In the genomic region with DNA sequence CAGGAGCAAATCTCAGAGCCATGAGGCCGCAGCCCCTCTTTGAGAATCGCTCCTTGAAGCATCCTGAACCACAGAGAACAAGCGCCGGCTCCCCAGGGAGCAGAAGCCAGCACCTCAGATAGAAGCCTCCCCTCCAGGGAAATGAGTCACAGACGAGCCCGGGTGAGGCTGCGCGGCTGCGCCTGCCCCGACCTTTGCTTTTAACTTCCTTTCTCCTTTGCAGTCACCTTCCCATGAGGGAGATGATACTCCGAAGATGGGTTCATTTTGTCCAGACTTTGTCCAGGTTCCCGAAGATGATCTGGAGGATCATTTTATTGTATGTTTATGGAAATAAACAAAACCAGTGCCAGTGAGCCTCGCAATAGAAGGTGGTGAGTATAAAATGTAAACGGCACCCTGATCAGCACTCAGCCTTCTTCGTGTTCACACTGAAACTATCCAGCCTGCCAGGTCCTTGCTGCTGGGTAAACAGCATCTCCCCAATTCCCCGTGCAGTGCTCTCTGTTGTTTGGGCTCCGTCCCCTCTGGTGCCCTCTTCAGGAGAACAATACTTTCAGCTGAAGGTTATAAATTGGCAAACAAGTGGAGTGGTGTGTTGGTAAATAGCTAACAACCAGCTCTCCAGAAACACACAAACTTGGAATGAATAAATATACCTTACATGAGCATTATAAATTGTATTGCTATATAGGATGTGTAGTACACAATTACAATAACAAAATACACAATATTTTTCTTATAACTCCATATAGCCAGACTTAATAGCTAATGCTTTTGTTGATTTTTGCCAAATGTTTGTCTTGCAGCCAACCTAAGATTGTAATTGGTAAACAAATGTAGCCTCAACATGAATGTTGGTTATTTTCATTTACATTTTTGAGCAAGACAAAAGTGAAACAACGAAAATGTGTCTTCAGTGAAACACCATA, we compare ENCODE assay signal across 8 cellular contexts. TPM values are rescaled to one million over a fixed set of nuclear protein-coding genes. Genes with fewer than 3 reads are reported as not detected.
DNase-seq lines count a peak whose midpoint lies in the region; ATAC-seq, FAIRE-seq and TF ChIP-seq lines count a peak whose summit lies in the region.

No MANE protein-coding gene starts in this region.

- TF ChIP-seq RAD21 in A549 (conservative IDR thresholded peaks at IDR 0.05 in 1 of 2, IDR thresholded peaks at IDR 0.05 in 1 of 2) = peak; percentile 50 to 58

- H3K27ac Mint-ChIP-seq in T-helper 2 cell treated with Interferon-gamma antibody and Interleukin-4, amounts not matched to agents 5 μg/mL and 100 μg/mL, for 36 hours = peak overlapping the region; percentile 82
- peak overlapping the region; percentile 26 to 83 (median 68) for H3K27ac Mint-ChIP-seq in immature natural killer cell

- peak overlapping the region; percentile 85 for H3K4me2 ChIP-seq in A549

- WGBS in A549 (ENCODE audit: missing lambda C conversion rate) = 2% methylated on average over 18 of the region's 18 CpGs

- POLR2A ChIA-PET in A549 (lab: Yijun Ruan, JAX) = interaction anchor here (1.1 kb wide), 1 partner anchor 218 kb away, joined by 3 read pairs; no protein-coding TSS in a partner anchor

- H3K4me3 Mint-ChIP-seq in T-helper 2 cell treated with Interferon-gamma antibody and Interleukin-4, amounts not matched to agents 5 μg/mL and 100 μg/mL, for 36 hours = peak overlapping the region; percentile 90
- H3K4me3 Mint-ChIP-seq in immature natural killer cell = peak overlapping the region; percentile 80 to 88 (median 85)

- DNase-seq in A549 (ENCODE audit: low read depth in 1 of 2, low spot score in 1 of 2) (peak; percentile 70 to 72), NCI-H1417 treated with DMSO at 0.1 percent for 48 hours (lab: John Stamatoyannopoulos, UW) (peak; percentile 78), T47D (ENCODE audit: low read depth in 1 of 2, low spot score in 1 of 2) (peak; percentile 48 to 77), immature natural killer cell (peak in 2 of 3 donors; percentile 32 to 46)
- DNase-seq in T-helper 2 cell treated with Interferon-gamma antibody and Interleukin-4, amounts not matched to agents 5 μg/mL and 100 μg/mL, for 36 hours (ENCODE audit: low spot score) = peak; percentile 66
- peak; percentile 34 to 50 (median 49) for DNase-seq in stimulated activated CD4-positive, alpha-beta T cell treated with anti-CD3 and anti-CD28 coated beads, Interleukin-12 subunit alpha, Interleukin-12 subunit beta, amount 100 ng/mL, for 48 hours (ENCODE audit: low read depth in 2 of 3, low spot score in 1 of 3)

- TF ChIP-seq EP300 in A549 (IDR thresholded peaks at IDR 0.05) = no peak

- no peaks in the 10 kb centered on the region for H3K9me3 ChIP-seq in A549

- no peak for FAIRE-seq in A549 (lab: Jason Lieb, UNC)

- no peaks in the 10 kb centered on the region for H3K9me3 Mint-ChIP-seq in T-helper 2 cell treated with Interferon-gamma antibody and Interleukin-4, amounts not matched to agents 5 μg/mL and 100 μg/mL, for 36 hours
- H3K9me3 Mint-ChIP-seq in immature natural killer cell = no peaks in the 10 kb centered on the region

- H3K27me3 Mint-ChIP-seq in T-helper 2 cell treated with Interferon-gamma antibody and Interleukin-4, amounts not matched to agents 5 μg/mL and 100 μg/mL, for 36 hours (ENCODE audit: low read depth) = peaks cover 17% of the 10 kb centered on the region
- H3K27me3 Mint-ChIP-seq in immature natural killer cell (ENCODE audit: low read depth in 3 of 3) = peaks cover 9 to 23% (median 14%) of the 10 kb centered on the region in 3 donors

- peak; percentile 58 for TF ChIP-seq CTCF in A549 (IDR thresholded peaks at IDR 0.05)

- peak; percentile 92 to 95 for ATAC-seq in A549
- peak; percentile 84 for ATAC-seq in GM18502 (IDR thresholded peaks at IDR 0.05; ENCODE audit: poor library complexity, unreplicated experiment)
- ATAC-seq in HG02870 (IDR thresholded peaks at IDR 0.05; ENCODE audit: unreplicated experiment) = peak; percentile 61

- CTCF ChIA-PET in A549 (lab: Yijun Ruan, JAX) = interaction anchor here (0.6 to 2.9 kb wide), 10 partner anchors 10 to 305 kb away, joined by 3 to 17 read pairs (median 3); no protein-coding TSS in a partner anchor

- H3K4me1 Mint-ChIP-seq in T-helper 2 cell treated with Interferon-gamma antibody and Interleukin-4, amounts not matched to agents 5 μg/mL and 100 μg/mL, for 36 hours (ENCODE audit: low read depth) = peaks cover 35% of the 10 kb centered on the region
- peaks cover 50 to 51% of the 10 kb centered on the region in 2 donors for H3K4me1 Mint-ChIP-seq in immature natural killer cell

- no peaks in the 10 kb centered on the region for H3K36me3 Mint-ChIP-seq in T-helper 2 cell treated with Interferon-gamma antibody and Interleukin-4, amounts not matched to agents 5 μg/mL and 100 μg/mL, for 36 hours (ENCODE audit: low read depth)
- H3K36me3 Mint-ChIP-seq in immature natural killer cell = no peaks in the 10 kb centered on the region

- peak overlapping the region; percentile 62 to 69 for H3K27ac ChIP-seq in A549

- peaks cover 12% of the 10 kb centered on the region; the same call in 2 of the 3 replicates for H3K4me1 ChIP-seq in A549

- TF ChIP-seq POLR2A in A549 (IDR thresholded peaks at IDR 0.05; ENCODE audit: low read length) = no peak

- H3K4me3 ChIP-seq in A549 = peak overlapping the region; percentile 43

- in situ Hi-C loops in T47D (cut with HindIII; ENCODE audit: low pct_unique_long_range_greater_than_20kb, low sequenced_read_pairs) = no loop called here

TF ChIP-seq in A549, 52 proteins besides CTCF, POLR2A, EP300 and RAD21:
- TF ChIP-seq SMC3 (IDR thresholded peaks at IDR 0.05) = peak; percentile 63
- TF ChIP-seq, protein P1, sequence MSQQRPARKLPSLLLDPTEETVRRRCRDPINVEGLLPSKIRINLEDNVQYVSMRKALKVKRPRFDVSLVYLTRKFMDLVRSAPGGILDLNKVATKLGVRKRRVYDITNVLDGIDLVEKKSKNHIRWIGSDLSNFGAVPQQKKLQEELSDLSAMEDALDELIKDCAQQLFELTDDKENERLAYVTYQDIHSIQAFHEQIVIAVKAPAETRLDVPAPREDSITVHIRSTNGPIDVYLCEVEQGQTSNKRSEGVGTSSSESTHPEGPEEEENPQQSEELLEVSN (IDR thresholded peaks at IDR 0.05; ENCODE audit: borderline replicate concordance, low read depth) = no peak
- no peak for TF ChIP-seq BHLHE40 (IDR thresholded peaks at IDR 0.05; ENCODE audit: low read depth, low read length)
- no peak for TF ChIP-seq ZFP36 (IDR thresholded peaks at IDR 0.05; ENCODE audit: borderline replicate concordance, partially characterized antibody)
- TF ChIP-seq TP53 (CRISPR knock-in tag; IDR thresholded peaks at IDR 0.05) = no peak
- TF ChIP-seq, protein P2, sequence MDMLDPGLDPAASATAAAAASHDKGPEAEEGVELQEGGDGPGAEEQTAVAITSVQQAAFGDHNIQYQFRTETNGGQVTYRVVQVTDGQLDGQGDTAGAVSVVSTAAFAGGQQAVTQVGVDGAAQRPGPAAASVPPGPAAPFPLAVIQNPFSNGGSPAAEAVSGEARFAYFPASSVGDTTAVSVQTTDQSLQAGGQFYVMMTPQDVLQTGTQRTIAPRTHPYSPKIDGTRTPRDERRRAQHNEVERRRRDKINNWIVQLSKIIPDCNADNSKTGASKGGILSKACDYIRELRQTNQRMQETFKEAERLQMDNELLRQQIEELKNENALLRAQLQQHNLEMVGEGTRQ (IDR thresholded peaks at IDR 0.05) = no peak
- TF ChIP-seq, protein P3, sequence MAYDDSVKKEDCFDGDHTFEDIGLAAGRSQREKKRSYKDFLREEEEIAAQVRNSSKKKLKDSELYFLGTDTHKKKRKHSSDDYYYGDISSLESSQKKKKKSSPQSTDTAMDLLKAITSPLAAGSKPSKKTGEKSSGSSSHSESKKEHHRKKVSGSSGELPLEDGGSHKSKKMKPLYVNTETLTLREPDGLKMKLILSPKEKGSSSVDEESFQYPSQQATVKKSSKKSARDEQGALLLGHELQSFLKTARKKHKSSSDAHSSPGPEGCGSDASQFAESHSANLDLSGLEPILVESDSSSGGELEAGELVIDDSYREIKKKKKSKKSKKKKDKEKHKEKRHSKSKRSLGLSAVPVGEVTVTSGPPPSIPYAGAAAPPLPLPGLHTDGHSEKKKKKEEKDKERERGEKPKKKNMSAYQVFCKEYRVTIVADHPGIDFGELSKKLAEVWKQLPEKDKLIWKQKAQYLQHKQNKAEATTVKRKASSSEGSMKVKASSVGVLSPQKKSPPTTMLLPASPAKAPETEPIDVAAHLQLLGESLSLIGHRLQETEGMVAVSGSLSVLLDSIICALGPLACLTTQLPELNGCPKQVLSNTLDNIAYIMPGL (CRISPR knock-in tag; IDR thresholded peaks at IDR 0.05; ENCODE audit: borderline replicate concordance) = no peak
- TF ChIP-seq NFE2L2 (conservative IDR thresholded peaks at IDR 0.05; ENCODE audit: low read length) = no peak
- TF ChIP-seq JUN (IDR thresholded peaks at IDR 0.05) = no peak
- no peak for TF ChIP-seq MAZ (IDR thresholded peaks at IDR 0.05; ENCODE audit: borderline replicate concordance, low read depth, low read length)
- TF ChIP-seq CHD4 (IDR thresholded peaks at IDR 0.05; ENCODE audit: borderline replicate concordance) = no peak
- no peak for TF ChIP-seq CBX2 (IDR thresholded peaks at IDR 0.05; ENCODE audit: borderline replicate concordance, low read depth)
- TF ChIP-seq HOXB13 (CRISPR knock-in tag; IDR thresholded peaks at IDR 0.05; ENCODE audit: low read depth) = no peak
- TF ChIP-seq CEBPB (IDR thresholded peaks at IDR 0.05) = no peak
- no peak for TF ChIP-seq FOSL2 (IDR thresholded peaks at IDR 0.05)
- peak; percentile 48; the same call in 1 of the 2 replicates for TF ChIP-seq FOSL2 (CRISPR knock-in tag; IDR thresholded peaks at IDR 0.05)
- TF ChIP-seq KDM1A (IDR thresholded peaks at IDR 0.05; ENCODE audit: low read depth) = no peak
- TF ChIP-seq, protein P4, sequence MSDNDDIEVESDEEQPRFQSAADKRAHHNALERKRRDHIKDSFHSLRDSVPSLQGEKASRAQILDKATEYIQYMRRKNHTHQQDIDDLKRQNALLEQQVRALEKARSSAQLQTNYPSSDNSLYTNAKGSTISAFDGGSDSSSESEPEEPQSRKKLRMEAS (IDR thresholded peaks at IDR 0.05) = peak; percentile 40; the same call in 1 of the 2 replicates

RNA-seq across cellular contexts. Expression of a gene that starts 41.4 kb away (rescaled TPM):
- polyA plus RNA-seq in A549 (2011; rRNA removed) = 19.9 and 21.1 TPM in 2 replicates
- polyA plus RNA-seq in A549 (2012; cell fraction: cytosol; rRNA removed) = 5.8 and 7.1 TPM in 2 replicates
- polyA plus RNA-seq in A549 (2012; cell fraction: nucleus; rRNA removed) = 6.3 and 11.2 TPM in 2 replicates
- 11.6 to 12.1 TPM (median 11.8 TPM) in 3 replicates for polyA plus RNA-seq in A549 (2017; fragmentation: RNase III; extraction: RNeasy Plus Mini Kit Qiagen cat#74134 plus additional on column Dnase treatment)
- 12.7 and 12.9 TPM in 2 replicates for polyA minus RNA-seq in A549 (2011; rRNA and poly(A)+ RNA removed)
- polyA plus RNA-seq in immature natural killer cell = 10 to 100 TPM in 2 of 3 donors, 1 to 10 TPM in 1; 4.3 to 14.8 (median 10.1) TPM

Comparison
In these comparisons a context has a peak if more than half of its experiments do, and no peak if none do; other contexts are left out.
1. Peak in every context shown above with its lines: DNase-seq, ATAC-seq, H3K4me3 ChIP-seq and H3K27ac ChIP-seq.